In the genomic region with DNA sequence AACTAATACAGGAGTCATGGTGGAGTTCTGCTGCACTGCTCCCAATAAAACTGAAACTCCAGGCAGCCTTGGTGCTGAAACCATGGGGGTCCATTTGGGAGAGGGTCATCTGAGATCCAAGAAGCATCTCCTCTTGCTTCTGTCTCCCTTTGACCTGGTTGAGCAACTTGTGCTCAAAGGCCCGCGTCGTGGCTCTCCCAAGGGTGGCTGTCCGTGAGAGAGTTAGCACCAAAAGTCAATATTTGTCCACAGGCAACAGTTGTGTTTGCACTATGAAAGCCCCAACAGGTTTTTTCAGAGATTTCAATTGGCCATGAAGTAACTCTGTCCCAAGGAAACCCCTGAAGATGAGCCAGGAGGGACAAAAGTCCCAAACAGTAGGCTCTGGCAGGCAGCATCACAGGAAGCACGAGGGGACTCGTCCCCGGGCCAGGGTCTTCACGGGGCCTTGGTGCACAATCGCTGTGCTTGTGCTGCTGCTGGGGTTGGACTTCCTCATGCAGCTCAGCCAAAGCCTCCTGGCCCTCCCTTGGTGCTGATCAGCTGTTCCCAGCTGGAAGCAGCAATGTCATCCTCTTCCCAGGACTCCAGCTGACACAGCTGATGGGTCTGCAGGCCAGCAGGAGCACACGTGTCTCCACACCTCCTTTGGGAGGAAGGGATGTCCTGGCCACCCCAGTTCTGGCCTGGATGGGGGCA, we compare ENCODE assay signal across 26 cellular contexts. TPM values are rescaled to one million over a fixed set of nuclear protein-coding genes. Genes with fewer than 3 reads are reported as not detected.
DNase-seq lines count a peak whose midpoint lies in the region; ATAC-seq and TF ChIP-seq lines count a peak whose summit lies in the region.
"Had no signal": no experiment of that assay in that cellular context is flagged by ENCODE, and none has a peak within 500 bp of the region (broad histone marks: within the 10 kb centered on the region; RNA-seq: fewer than 3 reads in every experiment).

No MANE protein-coding gene starts in this region.

- ATAC-seq in mucosa of descending colon (peak; percentile 78), HG03354 (IDR thresholded peaks at IDR 0.05; ENCODE audit: poor library complexity, severe bottlenecking, unreplicated experiment) (no peak)
- ATAC-seq: activated T-helper 17 cell treated with anti-CD3 and anti-CD28 coated beads, Interleukin-2, amount 50 U/mL, for 72 hours had no signal

- H3K4me1 ChIP-seq in mucosa of descending colon (ENCODE audit: low read depth): no peaks in the 10 kb centered on the region
- H3K4me1 ChIP-seq: heart left ventricle, lower lobe of right lung had no signal

- no peak overlapping the region for H3K4me3 ChIP-seq in LNCaP clone FGC (ENCODE audit: low read depth, low read length)
- no peak overlapping the region for H3K4me3 ChIP-seq in mucosa of descending colon
- H3K4me3 ChIP-seq: heart left ventricle, lower lobe of right lung, SJCRH30 had no signal

- intact Hi-C loops in mucosa of descending colon (cut with DNase I, micrococcal nuclease): no loop called here

- no peaks in the 10 kb centered on the region for H3K9me3 ChIP-seq in mucosa of descending colon
- H3K9me3 ChIP-seq: heart left ventricle, lower lobe of right lung, SJCRH30 had no signal

- no peaks in the 10 kb centered on the region for H3K36me3 ChIP-seq in mucosa of descending colon (ENCODE audit: low read depth)
- H3K36me3 ChIP-seq: heart left ventricle, lower lobe of right lung, SJCRH30, WERI-Rb-1 had no signal

- DNase-seq in COLO668 (lab: John Stamatoyannopoulos, UW; ENCODE audit: unreplicated experiment) (peak; percentile 55), LNCaP clone FGC (ENCODE audit: low read depth) (peak; percentile 90), SHP77 treated with DMSO at 0.1 percent for 48 hours (lab: John Stamatoyannopoulos, UW) (peak; percentile 7), mucosa of descending colon (peak in 2 of 3 donors; percentile 19 to 35), mesenteric fat pad (ENCODE audit: low spot score) (no peak), HUDEP-2 (lab: John Stamatoyannopoulos, UW; ENCODE audit: unreplicated experiment in 76 of 76) (no peak)
- DNase-seq: ACHN; activated CD4-positive, alpha-beta T cell treated with anti-CD3 and anti-CD28 coated beads for 48 hours; activated naive CD4-positive, alpha-beta T cell treated with anti-CD3 and anti-CD28 coated beads, Interleukin-2, amount 50 U/mL, for 16 hours; DMS79; foreskin melanocyte; H9; heart left ventricle; Kasumi-1; kidney; lower lobe of right lung; MV-4-11; NCI-H1694; NCI-H526; SJCRH30; stimulated activated naive CD4-positive, alpha-beta T cell; SW 1271; WERI-Rb-1 had no signal

- no peak for TF ChIP-seq CTCF in LNCaP clone FGC (IDR thresholded peaks at IDR 0.05; ENCODE audit: control insufficient read depth, extremely low read depth, insufficient read depth)
- no peak for TF ChIP-seq CTCF in mucosa of descending colon (IDR thresholded peaks at IDR 0.05)

RNA-seq across cellular contexts. Expression of a gene that starts 39.4 kb away (rescaled TPM):
- total RNA-seq in mucosa of descending colon: 1 to 10 TPM; 3.6 to 5.9 (median 5.2) TPM
- total RNA-seq in mesenteric fat pad: 1.7 TPM
- total RNA-seq: activated T-helper 17 cell treated with anti-CD3 and anti-CD28 coated beads, Interleukin-2, amount 50 U/mL, for 72 hours; B cell had no signal

Comparison
In these comparisons a context has a peak if more than half of its experiments do, and no peak if none do; other contexts are left out.
1. DNase-seq: peak in COLO668 (single experiment), LNCaP clone FGC (single experiment), SHP77 treated with DMSO at 0.1 percent for 48 hours (single experiment) and mucosa of descending colon (2 of 3); none in mesenteric fat pad (single experiment) and HUDEP-2 (0 of 76).